In the genomic region with DNA sequence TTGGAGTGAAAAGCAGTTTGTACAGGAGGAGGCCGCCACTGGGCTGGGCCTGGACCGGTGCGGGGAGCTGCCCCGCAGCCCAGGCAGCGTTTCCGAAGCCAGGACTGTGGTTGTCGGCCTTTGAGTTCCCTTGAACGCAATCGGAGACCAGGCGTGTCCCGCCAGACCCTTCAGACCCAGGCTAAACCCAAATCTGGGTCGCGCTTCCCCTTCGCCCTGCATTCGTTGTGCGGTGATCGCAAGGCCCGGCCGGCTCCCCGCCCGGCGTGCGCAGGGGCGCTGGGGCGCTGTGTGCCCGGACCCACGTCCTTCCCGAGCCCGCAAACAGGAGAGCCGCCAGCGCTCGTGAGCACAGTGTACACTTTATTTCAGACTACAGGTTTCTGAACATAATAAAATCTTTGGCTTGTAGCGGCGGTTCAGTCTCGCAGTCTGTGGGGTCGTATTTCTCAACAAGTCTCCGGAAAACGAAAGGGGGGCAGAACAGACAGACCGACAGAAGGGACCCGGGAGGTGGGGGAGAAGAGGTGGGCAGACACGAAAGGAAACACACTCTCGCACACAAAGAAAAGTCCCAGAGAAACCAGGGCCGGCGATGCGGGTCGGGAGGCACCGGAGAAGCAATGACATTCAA, we compare ENCODE assay signal across 10 cellular contexts. TPM values are rescaled to one million over a fixed set of nuclear protein-coding genes. Genes with fewer than 3 reads are reported as not detected.
DNase-seq lines count a peak whose midpoint lies in the region; ATAC-seq and TF ChIP-seq lines count a peak whose summit lies in the region.
"Had no signal": no experiment of that assay in that cellular context is flagged by ENCODE, and none has a peak within 500 bp of the region (broad histone marks: within the 10 kb centered on the region; RNA-seq: fewer than 3 reads in every experiment).

No MANE protein-coding gene starts in this region.

- POLR2A ChIA-PET in MCF 10A (lab: Yijun Ruan, JAX), result no interaction called here
- POLR2A ChIA-PET in naive thymus-derived CD4-positive, alpha-beta T cell (lab: Charles Lee), result no interaction called here

- H3K36me3 ChIP-seq in breast epithelium, result no peaks in the 10 kb centered on the region
- H3K36me3 ChIP-seq in naive thymus-derived CD4-positive, alpha-beta T cell (ENCODE audit: control insufficient read depth in 2 of 3, insufficient read depth in 3 of 3, low read length in 3 of 3), result no peaks in the 10 kb centered on the region

- no peak for TF ChIP-seq CTCF in breast epithelium (IDR thresholded peaks at IDR 0.05)
- TF ChIP-seq CTCF in MCF 10A (IDR thresholded peaks at IDR 0.05; ENCODE audit: unreplicated experiment), result no peak
- no peak for TF ChIP-seq CTCF in type B pancreatic cell (conservative IDR thresholded peaks at IDR 0.05)

- no peak overlapping the region for H3K27ac Mint-ChIP-seq in MCF 10A (ENCODE audit: low read depth, unreplicated experiment)
- H3K27ac Mint-ChIP-seq in central memory CD8-positive, alpha-beta T cell (ENCODE audit: low read depth), result no peak overlapping the region
- H3K27ac Mint-ChIP-seq in naive thymus-derived CD4-positive, alpha-beta T cell, result peak overlapping the region in 1 of 9 donors; percentile 63
- no peak overlapping the region for H3K27ac Mint-ChIP-seq in type B pancreatic cell

- H3K36me3 Mint-ChIP-seq in MCF 10A (ENCODE audit: insufficient read depth, unreplicated experiment), result peaks cover 7% of the 10 kb centered on the region
- H3K36me3 Mint-ChIP-seq in central memory CD8-positive, alpha-beta T cell (ENCODE audit: insufficient read depth), result no peaks in the 10 kb centered on the region
- no peaks in the 10 kb centered on the region for H3K36me3 Mint-ChIP-seq in naive thymus-derived CD4-positive, alpha-beta T cell
- peaks cover 6% of the 10 kb centered on the region for H3K36me3 Mint-ChIP-seq in type B pancreatic cell

- BruUV-seq in MCF 10A (replicated peaks; lab: Mats Ljungman, UMichigan), result no TSS peak

- H3K27me3 Mint-ChIP-seq in MCF 10A (ENCODE audit: insufficient read depth, unreplicated experiment) (no peaks in the 10 kb centered on the region), type B pancreatic cell (peaks cover 93% of the 10 kb centered on the region)
- H3K27me3 Mint-ChIP-seq in central memory CD8-positive, alpha-beta T cell, result peaks cover 93% of the 10 kb centered on the region
- peaks cover 81 to 90% (median 87%) of the 10 kb centered on the region in 5 donors for H3K27me3 Mint-ChIP-seq in naive thymus-derived CD4-positive, alpha-beta T cell

- peak overlapping the region; percentile 24 to 49 (median 48) for H3K4me3 ChIP-seq in breast epithelium
- peak overlapping the region; percentile 33 for H3K4me3 ChIP-seq in naive thymus-derived CD4-positive, alpha-beta T cell (ENCODE audit: low read length)

- ATAC-seq in central memory CD8-positive, alpha-beta T cell (replicated peaks; ENCODE audit: extremely low read depth, poor library complexity, severe bottlenecking), result no peak
- ATAC-seq in naive thymus-derived CD4-positive, alpha-beta T cell, result no peak
- ATAC-seq in GM19455 (IDR thresholded peaks at IDR 0.05; ENCODE audit: unreplicated experiment) (no peak), HG02642 (IDR thresholded peaks at IDR 0.05; ENCODE audit: poor library complexity, unreplicated experiment) (no peak), HG02840 (IDR thresholded peaks at IDR 0.05; ENCODE audit: low FRiP score, unreplicated experiment) (no peak)

- no peak overlapping the region for H3K4me3 Mint-ChIP-seq in MCF 10A (ENCODE audit: unreplicated experiment)
- peak overlapping the region; percentile 75 for H3K4me3 Mint-ChIP-seq in central memory CD8-positive, alpha-beta T cell
- peak overlapping the region; percentile 55 to 95 (median 88) for H3K4me3 Mint-ChIP-seq in naive thymus-derived CD4-positive, alpha-beta T cell
- peak overlapping the region; percentile 69 for H3K4me3 Mint-ChIP-seq in type B pancreatic cell

- H3K27me3 ChIP-seq in breast epithelium, result peaks cover 0 to 96% of the 10 kb centered on the region in 2 donors
- H3K27me3 ChIP-seq in naive thymus-derived CD4-positive, alpha-beta T cell (ENCODE audit: control insufficient read depth in 2 of 2, insufficient read depth in 2 of 2, low read length in 2 of 2), result peaks cover 15 to 27% of the 10 kb centered on the region in 2 donors

- TF ChIP-seq POLR2A in breast epithelium (IDR thresholded peaks at IDR 0.05), result no peak

- intact Hi-C loops in breast epithelium (cut with DNase I; ENCODE audit: low total_unique reads) (no loop called here), MCF 10A (cut with micrococcal nuclease) (no loop called here)
- intact Hi-C loops in naive thymus-derived CD4-positive, alpha-beta T cell (cut with micrococcal nuclease), result loop anchor here in 1 of 2 donors (2.0 kb wide), 1 partner anchor 13 kb away; no protein-coding TSS in a partner anchor

- no peaks in the 10 kb centered on the region for H3K9me3 ChIP-seq in breast epithelium
- H3K9me3 ChIP-seq in naive thymus-derived CD4-positive, alpha-beta T cell (ENCODE audit: control insufficient read depth in 2 of 3, low read length in 3 of 3), result no peaks in the 10 kb centered on the region

- H3K27ac ChIP-seq in breast epithelium, result no peak overlapping the region
- no peak overlapping the region for H3K27ac ChIP-seq in naive thymus-derived CD4-positive, alpha-beta T cell (ENCODE audit: low read depth, low read length)
- H3K27ac ChIP-seq: epithelial cell of prostate had no signal

- H3K4me1 Mint-ChIP-seq in MCF 10A (ENCODE audit: insufficient read depth, unreplicated experiment) (no peaks in the 10 kb centered on the region), type B pancreatic cell (ENCODE audit: unreplicated experiment) (peaks cover 8% of the 10 kb centered on the region)
- H3K4me1 Mint-ChIP-seq in central memory CD8-positive, alpha-beta T cell, result peaks cover 13% of the 10 kb centered on the region
- peaks cover 7 to 53% (median 31%) of the 10 kb centered on the region in 7 donors for H3K4me1 Mint-ChIP-seq in naive thymus-derived CD4-positive, alpha-beta T cell

- DNase-seq in breast epithelium (ENCODE audit: low spot score in 2 of 2) (no peak), MCF 10A (ENCODE audit: unreplicated experiment) (no peak), type B pancreatic cell (ENCODE audit: extremely low spot score, unreplicated experiment) (no peak)
- no peak for DNase-seq in central memory CD8-positive, alpha-beta T cell (ENCODE audit: low spot score in 2 of 2)
- no peak for DNase-seq in naive thymus-derived CD4-positive, alpha-beta T cell
- DNase-seq: NCI-H2081 treated with DMSO at 0.1 percent for 48 hours had no signal

- CTCF ChIA-PET in MCF 10A (lab: Yijun Ruan, JAX), result no interaction called here
- CTCF ChIA-PET in naive thymus-derived CD4-positive, alpha-beta T cell (lab: Charles Lee), result no interaction called here

- H3K9me3 Mint-ChIP-seq in MCF 10A (ENCODE audit: unreplicated experiment) (no peaks in the 10 kb centered on the region), type B pancreatic cell (no peaks in the 10 kb centered on the region)
- no peaks in the 10 kb centered on the region for H3K9me3 Mint-ChIP-seq in central memory CD8-positive, alpha-beta T cell
- peaks cover 0 to 4% (median 0%) of the 10 kb centered on the region in 11 donors for H3K9me3 Mint-ChIP-seq in naive thymus-derived CD4-positive, alpha-beta T cell

- peaks cover 0 to 6% of the 10 kb centered on the region in 2 donors for H3K4me1 ChIP-seq in breast epithelium
- H3K4me1 ChIP-seq in naive thymus-derived CD4-positive, alpha-beta T cell (ENCODE audit: control insufficient read depth in 2 of 2, insufficient read depth in 2 of 2, low read length in 2 of 2), result peaks cover 3 to 5% of the 10 kb centered on the region in 2 donors

RNA-seq across cellular contexts. Expression of a gene that starts 5.5 kb away (rescaled TPM):
- total RNA-seq in breast epithelium (1 to 10 TPM in 2 of 3 donors, under 1 TPM in 1; 0.29 to 6.4 (median 1.6) TPM), MCF 10A (2022) (not detected in 2 replicates), type B pancreatic cell (ENCODE audit: low replicate concordance) (0.57 and 2.7 TPM in 2 replicates)
- total RNA-seq in naive thymus-derived CD4-positive, alpha-beta T cell, result not detected
- polyA plus RNA-seq in naive thymus-derived CD4-positive, alpha-beta T cell, result not detected
